In genomic region chr12:47222960-47223847, GRCh38 we compare ENCODE assay signal across 8 cellular contexts.
A peak's percentile ranks its signal among the peaks of the same experiment; 100 is the strongest.
DNase-seq lines count a peak whose midpoint lies in the region; ATAC-seq, FAIRE-seq and TF ChIP-seq lines count a peak whose summit lies in the region.

No MANE protein-coding gene starts in this region.

- no peak for DNase-seq in GM12864 (ENCODE audit: low read depth)
- DNase-seq in Peyer's patch, result no peak
- DNase-seq in fibroblast of pulmonary artery (ENCODE audit: low read depth), result peak; percentile 44
- DNase-seq in pancreas, result no peak
- DNase-seq in HuH-7 (ENCODE audit: low spot score), result no peak
- no peak for DNase-seq in EL
- no peak for DNase-seq in activated CD8-positive, alpha-beta memory T cell treated with anti-CD3 and anti-CD28 coated beads, Interleukin-2, amount 50 U/mL, for 48 hours

- no peak for TF ChIP-seq POLR2A in Peyer's patch (IDR thresholded peaks at IDR 0.05)

- FAIRE-seq in pancreas (lab: Jason Lieb, UNC), result no peak

- no peaks in the 10 kb centered on the region for H3K36me3 ChIP-seq in Peyer's patch
- no peaks in the 10 kb centered on the region for H3K36me3 ChIP-seq in pancreas

- H3K4me1 ChIP-seq in Peyer's patch (peaks cover 0 to 19% (median 6%) of the 10 kb centered on the region in 4 donors), pancreas (peaks cover 13 to 25% (median 15%) of the 10 kb centered on the region in 3 donors)

- 41 to 54% methylated on average over 8 of the region's 8 CpGs for WGBS in pancreas, 2 donors

- ATAC-seq in pancreas (peak; percentile 39 to 73 (median 59)), GM19324 (IDR thresholded peaks at IDR 0.05; ENCODE audit: low FRiP score, unreplicated experiment) (no peak)

- no peaks in the 10 kb centered on the region for H3K9me3 ChIP-seq in Peyer's patch
- no peaks in the 10 kb centered on the region for H3K9me3 ChIP-seq in pancreas

- no peak for TF ChIP-seq CTCF in GM12864 (IDR thresholded peaks at IDR 0.05; ENCODE audit: low read depth, low read length, missing control alignments)
- no peak for TF ChIP-seq CTCF in Peyer's patch (IDR thresholded peaks at IDR 0.05)
- TF ChIP-seq CTCF in fibroblast of pulmonary artery (IDR thresholded peaks at IDR 0.05; ENCODE audit: low read length, missing control alignments), result no peak
- TF ChIP-seq CTCF in pancreas (IDR thresholded peaks at IDR 0.05), result no peak

- H3K27ac ChIP-seq in Peyer's patch (peak overlapping the region; percentile 26 to 67 (median 40)), pancreas (peak overlapping the region; percentile 1 to 86 (median 71))

- H3K4me3 ChIP-seq in GM12864 (ENCODE audit: low read depth, low read length), result peak overlapping the region; percentile 41
- H3K4me3 ChIP-seq in Peyer's patch, result peak overlapping the region in 1 of 4 donors; percentile 7
- H3K4me3 ChIP-seq in fibroblast of pulmonary artery (replicated peaks; ENCODE audit: low read depth, low read length), result no peak overlapping the region
- H3K4me3 ChIP-seq in pancreas, result peak overlapping the region in 1 of 4 donors; percentile 17

- intact Hi-C loops in pancreas (cut with DNase I), result no loop called here

- H3K27me3 ChIP-seq in Peyer's patch, result no peaks in the 10 kb centered on the region
- H3K27me3 ChIP-seq in pancreas, result no peaks in the 10 kb centered on the region
